In the genomic region with DNA sequence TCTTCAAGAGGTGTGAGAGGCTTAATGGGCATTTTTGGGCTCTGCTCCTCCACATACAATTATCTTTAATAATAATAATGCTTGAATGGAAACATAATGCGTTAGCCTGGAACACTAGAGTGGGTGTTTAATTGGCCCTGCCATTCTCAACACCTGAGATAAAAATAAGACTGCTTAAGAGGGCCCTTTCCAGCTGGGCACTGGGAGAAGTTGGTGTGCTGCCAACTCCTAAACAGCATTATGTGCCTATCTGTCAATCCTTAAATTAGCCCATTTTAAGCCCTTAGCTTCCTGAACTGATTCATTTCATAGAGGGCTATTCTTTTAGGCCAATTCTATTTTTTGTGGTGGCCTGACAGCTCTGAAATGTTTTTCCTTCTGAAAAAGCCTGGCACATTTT, we compare ENCODE assay signal across 11 cellular contexts.
"Had no signal": no experiment of that assay in that cellular context is flagged by ENCODE, and none has a peak within 500 bp of the region (broad histone marks: within the 10 kb centered on the region; RNA-seq: fewer than 3 reads in every experiment).

No MANE protein-coding gene starts in this region.

- H3K4me3 ChIP-seq: body of pancreas, colonic mucosa, pancreas, suprapubic skin had no signal

- DNase-seq: activated B cell treated with CpG ODN at 0.5 μM for 24 hours; activated CD4-positive, alpha-beta T cell treated with anti-CD3 and anti-CD28 coated beads for 48 hours; activated CD8-positive, alpha-beta T cell treated with anti-CD3 and anti-CD28 coated beads for 36 hours; activated gamma-delta T cell treated with Interleukin-2 at 50 U/mL for 16 hours; activated T-cell treated with anti-CD3 and anti-CD28 coated beads, Interleukin-2, amount 50 U/mL, for 48 hours; amniotic stem cell; body of pancreas; colonic mucosa; naive B cell; pancreas had no signal

- H3K4me1 ChIP-seq: body of pancreas, colonic mucosa, pancreas, suprapubic skin had no signal

- H3K27ac ChIP-seq: body of pancreas, colonic mucosa, pancreas, suprapubic skin had no signal

- H3K27me3 ChIP-seq: body of pancreas, colonic mucosa, suprapubic skin had no signal

- H3K36me3 ChIP-seq: colonic mucosa, pancreas, suprapubic skin had no signal

- H3K9me3 ChIP-seq: body of pancreas, colonic mucosa, pancreas, suprapubic skin had no signal
